In genomic region chr7:32999380-32999779, GRCh38 we compare ENCODE assay signal across 8 cellular contexts. TPM values are rescaled to one million over a fixed set of nuclear protein-coding genes. Genes with fewer than 3 reads are reported as not detected.
DNase-seq lines count a peak whose midpoint lies in the region; ATAC-seq and TF ChIP-seq lines count a peak whose summit lies in the region.
"Not testable (repeated sequence)": the region's sequence is repeated elsewhere in the genome, so short reads cannot be mapped to it uniquely, and the experiment has no call there.

No MANE protein-coding gene starts in this region.

- TF ChIP-seq CTCF in HFFc6 (IDR thresholded peaks at IDR 0.05); breast epithelium (IDR thresholded peaks at IDR 0.05); fibroblast of pulmonary artery (IDR thresholded peaks at IDR 0.05; ENCODE audit: low read length, missing control alignments); hepatocyte (IDR thresholded peaks at IDR 0.05; ENCODE audit: poor library complexity); osteoblast (IDR thresholded peaks at IDR 0.05; ENCODE audit: extremely low read depth, low read depth, low read length); gastrocnemius medialis (IDR thresholded peaks at IDR 0.05 in 4 of 5, conservative IDR thresholded peaks at IDR 0.05 in 1 of 5); uterus (IDR thresholded peaks at IDR 0.05): not testable (repeated sequence)

- not testable (repeated sequence) for H3K79me2 ChIP-seq in hepatocyte; osteoblast (ENCODE audit: insufficient read depth, low read length)

- peaks cover 22% of the 10 kb centered on the region for H3K4me1 Mint-ChIP-seq in HFFc6 (ENCODE audit: low read depth)

- not testable (repeated sequence) for H3K4me1 ChIP-seq in breast epithelium; osteoblast (ENCODE audit: insufficient read depth, low read length); gastrocnemius medialis; uterus
- peaks cover 11% of the 10 kb centered on the region for H3K4me1 ChIP-seq in hepatocyte (ENCODE audit: insufficient read depth)

- H3K36me3 Mint-ChIP-seq in HFFc6 (ENCODE audit: low read depth): peaks cover 25% of the 10 kb centered on the region

- H3K27ac ChIP-seq in breast epithelium (peak overlapping the region; percentile 48 to 86), hepatocyte (peak overlapping the region; percentile 95), gastrocnemius medialis (peak overlapping the region in 3 of 4 donors; percentile 46 to 66 (median 58)), uterus (peak overlapping the region; percentile 81 to 85)
- H3K27ac ChIP-seq in osteoblast (ENCODE audit: low read depth, low read length): not testable (repeated sequence)

- peak overlapping the region; percentile 82 for H3K4me3 Mint-ChIP-seq in HFFc6

- not testable (repeated sequence) for H4K20me1 ChIP-seq in hepatocyte (ENCODE audit: insufficient read depth, poor library complexity, severe bottlenecking); osteoblast (ENCODE audit: insufficient read depth, low read length)

- ATAC-seq in gastrocnemius medialis: not testable (repeated sequence)

- not testable (repeated sequence) for H3K9me3 ChIP-seq in breast epithelium; hepatocyte (ENCODE audit: low read depth); osteoblast (ENCODE audit: low read depth, low read length); gastrocnemius medialis; uterus

- intact Hi-C loops in breast epithelium (cut with DNase I; ENCODE audit: low total_unique reads); gastrocnemius medialis (cut with DNase I; ENCODE audit: low total_unique reads); uterus (cut with DNase I; ENCODE audit: low total_unique reads): not testable (repeated sequence)

- not testable (repeated sequence) for H3K4me2 ChIP-seq in hepatocyte; osteoblast (ENCODE audit: insufficient read depth, low read length)

- H3K9me2 ChIP-seq in hepatocyte (replicated peaks; ENCODE audit: insufficient read depth): not testable (repeated sequence)

- not testable (repeated sequence) for H3K27me3 Mint-ChIP-seq in HFFc6 (ENCODE audit: insufficient read depth)

- H3K36me3 ChIP-seq in breast epithelium; hepatocyte (replicated peaks; ENCODE audit: insufficient read depth, low read depth); osteoblast (ENCODE audit: insufficient read depth, low read length); gastrocnemius medialis; uterus: not testable (repeated sequence)

- not testable (repeated sequence) for H3K27me3 ChIP-seq in breast epithelium; hepatocyte; osteoblast (ENCODE audit: insufficient read depth, low read length); gastrocnemius medialis; uterus

- TF ChIP-seq POLR2A in breast epithelium (IDR thresholded peaks at IDR 0.05); gastrocnemius medialis (IDR thresholded peaks at IDR 0.05); uterus (IDR thresholded peaks at IDR 0.05): not testable (repeated sequence)

- WGBS in hepatocyte (ENCODE audit: low lambda C conversion rate, missing lambda C conversion rate): 47% methylated on average over 4 of the region's 4 CpGs

- H3K4me3 ChIP-seq in breast epithelium; fibroblast of pulmonary artery (replicated peaks; ENCODE audit: low read depth, low read length); hepatocyte; osteoblast (ENCODE audit: insufficient read depth, low read length); gastrocnemius medialis; uterus: not testable (repeated sequence)

- H3K27ac Mint-ChIP-seq in HFFc6: peak overlapping the region; percentile 99

- not testable (repeated sequence) for H3K9me3 Mint-ChIP-seq in HFFc6

- in situ Hi-C loops in gastrocnemius medialis (cut with MboI; ENCODE audit: low sequenced_read_pairs in 4 of 4): not testable (repeated sequence)

- DNase-seq in HFFc6; breast epithelium (ENCODE audit: low spot score in 2 of 2); hepatocyte (ENCODE audit: low spot score); gastrocnemius medialis; uterus: not testable (repeated sequence)
- DNase-seq in fibroblast of pulmonary artery (ENCODE audit: low read depth) (peak; percentile 3), lung microvascular endothelial cell (ENCODE audit: low read depth in 2 of 2) (peak; percentile 34 to 38), osteoblast (ENCODE audit: insufficient read length, low spot score, missing footprints) (peak; percentile 31)

- not testable (repeated sequence) for H2AFZ ChIP-seq in hepatocyte; osteoblast (ENCODE audit: low read length)

RNA-seq across cellular contexts. Expression of gene FKBP9, which starts 42.1 kb away (rescaled TPM):
- 100 to 1,000 TPM; 196 to 241 (median 214) TPM for total RNA-seq in HFFc6 (2021; fragmentation: NEBNext Ultra II Directional; extraction: Animal tissue kit (Norgen Biotek cat#: 25700))
- 100 to 1,000 TPM in 2 of 3 donors, 10 to 100 TPM in 1; 74.9 to 236 (median 100) TPM for total RNA-seq in breast epithelium
- 91.2 and 109 TPM in 2 replicates for total RNA-seq in hepatocyte
- 81.5 and 88.8 TPM in 2 replicates for polyA plus RNA-seq in hepatocyte
- total RNA-seq in lung microvascular endothelial cell: 111 and 133 TPM in 2 replicates
- total RNA-seq in osteoblast: 420 and 445 TPM in 2 replicates
- total RNA-seq in gastrocnemius medialis: 10 to 100 TPM; 32.1 to 72.1 (median 35.3) TPM
- 100 to 1,000 TPM in 3 of 4 donors, 10 to 100 TPM in 1; 62.9 to 328 (median 215) TPM for total RNA-seq in uterus
